Comparison of ENCODE assay signal across 27 cellular contexts in the genomic region with DNA sequence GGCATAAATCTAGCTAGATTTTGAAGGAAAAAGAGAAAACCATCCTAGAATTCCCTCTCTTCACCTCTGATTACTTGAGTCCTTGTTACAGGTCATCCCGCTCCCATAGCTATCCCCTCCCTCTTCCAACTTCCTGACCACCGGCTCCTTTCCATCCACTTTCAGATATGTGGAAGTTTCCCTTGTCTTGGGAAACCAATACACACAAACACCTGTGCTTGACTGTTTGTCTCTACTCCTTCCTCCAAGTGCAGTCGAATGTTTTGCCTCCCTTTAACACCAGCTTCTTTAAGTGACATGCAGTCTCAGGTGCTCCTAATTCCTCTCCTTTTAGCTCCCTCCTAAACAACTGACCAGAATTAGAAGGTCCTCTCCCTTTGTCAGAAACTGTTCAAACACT.
DNase-seq lines count a peak whose midpoint lies in the region; ATAC-seq, FAIRE-seq and TF ChIP-seq lines count a peak whose summit lies in the region.
"Had no signal": no experiment of that assay in that cellular context is flagged by ENCODE, and none has a peak within 500 bp of the region (broad histone marks: within the 10 kb centered on the region; RNA-seq: fewer than 3 reads in every experiment).

No MANE protein-coding gene starts in this region.

- TF ChIP-seq CTCF in body of pancreas (IDR thresholded peaks at IDR 0.05) = no peak
- TF ChIP-seq CTCF in pancreas (IDR thresholded peaks at IDR 0.05) = no peak
- no peak for TF ChIP-seq CTCF in HFFc6 (IDR thresholded peaks at IDR 0.05)

- 26 to 30% methylated on average over 3 of the region's 3 CpGs for WGBS in body of pancreas, 2 donors
- 30 to 38% methylated on average over 3 of the region's 3 CpGs for WGBS in pancreas, 2 donors

- peaks cover 8% of the 10 kb centered on the region for H3K9me3 Mint-ChIP-seq in HFFc6
- H3K9me3 Mint-ChIP-seq: CD14-positive monocyte; CD8-positive, alpha-beta memory T cell had no signal

- H3K36me3 ChIP-seq in body of pancreas (replicated peaks in 1 of 2; ENCODE audit: insufficient read depth in 1 of 2, low read depth in 2 of 2) = no peaks in the 10 kb centered on the region
- H3K36me3 ChIP-seq in pancreas = no peaks in the 10 kb centered on the region
- H3K36me3 ChIP-seq: BE2C, BLaER1 had no signal

- H3K4me3 ChIP-seq in body of pancreas (no peak overlapping the region), pancreas (no peak overlapping the region)
- H3K4me3 ChIP-seq: BLaER1, GM12878 had no signal

- peaks cover 32% of the 10 kb centered on the region for H3K4me1 ChIP-seq in body of pancreas
- H3K4me1 ChIP-seq in pancreas = peaks cover 24 to 34% (median 24%) of the 10 kb centered on the region in 3 donors
- H3K4me1 ChIP-seq: BE2C, BLaER1 had no signal

- ATAC-seq in body of pancreas (peak; percentile 65), pancreas (peak; percentile 25 to 66 (median 57)), GM18858 (IDR thresholded peaks at IDR 0.05; ENCODE audit: unreplicated experiment) (no peak), GM21737 (IDR thresholded peaks at IDR 0.05; ENCODE audit: unreplicated experiment) (no peak)
- ATAC-seq: GM12878 had no signal

- intact Hi-C loops in body of pancreas (cut with DNase I) = no loop called here
- intact Hi-C loops in pancreas (cut with DNase I) = no loop called here

- H3K27ac Mint-ChIP-seq in HFFc6 = no peak overlapping the region
- H3K27ac Mint-ChIP-seq: CD14-positive monocyte; CD4-positive, CD25-positive, alpha-beta regulatory T cell; CD8-positive, alpha-beta memory T cell had no signal

- H3K27ac ChIP-seq in body of pancreas = peak overlapping the region in 1 of 4 donors; percentile 30
- peak overlapping the region in 1 of 4 donors; percentile 14 for H3K27ac ChIP-seq in pancreas
- H3K27ac ChIP-seq: BLaER1 had no signal

- no peaks in the 10 kb centered on the region for H3K4me1 Mint-ChIP-seq in HFFc6 (ENCODE audit: low read depth)
- H3K4me1 Mint-ChIP-seq: CD4-positive, alpha-beta memory T cell; CD8-positive, alpha-beta memory T cell had no signal

- no peaks in the 10 kb centered on the region for H3K27me3 ChIP-seq in body of pancreas
- no peaks in the 10 kb centered on the region for H3K27me3 ChIP-seq in pancreas
- H3K27me3 ChIP-seq: BE2C, BLaER1 had no signal

- no peaks in the 10 kb centered on the region for H3K36me3 Mint-ChIP-seq in HFFc6 (ENCODE audit: low read depth)
- H3K36me3 Mint-ChIP-seq: CD14-positive monocyte; CD4-positive, alpha-beta memory T cell; CD4-positive, CD25-positive, alpha-beta regulatory T cell; CD8-positive, alpha-beta memory T cell had no signal

- DNase-seq in body of pancreas (peak in 3 of 4 donors; percentile 16 to 53 (median 25)), pancreas (peak in 1 of 6 donors; percentile 23), HFFc6 (no peak)
- DNase-seq: 8988T; ACHN; BE2C; C1 segment of cervical spinal cord; CD4-positive, alpha-beta memory T cell; CD4-positive, CD25-positive, alpha-beta regulatory T cell; CD8-positive, alpha-beta memory T cell; COR-L47; DMS 273 treated with DMSO at 0.1 percent for 48 hours; DMS153; DMS53; DMS79; DND-41; EL; GDM1 had no signal

- H3K4me3 Mint-ChIP-seq in HFFc6 = no peak overlapping the region
- H3K4me3 Mint-ChIP-seq: CD14-positive monocyte; CD4-positive, alpha-beta memory T cell; CD4-positive, CD25-positive, alpha-beta regulatory T cell; CD8-positive, alpha-beta memory T cell had no signal

- no peak for FAIRE-seq in pancreas (lab: Jason Lieb, UNC)
- FAIRE-seq: A204.1, GM12878, GM12892, GM18507, GM19239 had no signal

- H3K27me3 Mint-ChIP-seq in HFFc6 (ENCODE audit: insufficient read depth) = peaks cover 2% of the 10 kb centered on the region; the same call in 1 of the 2 replicates
- H3K27me3 Mint-ChIP-seq: CD4-positive, CD25-positive, alpha-beta regulatory T cell had no signal

- TF ChIP-seq POLR2A in body of pancreas (IDR thresholded peaks at IDR 0.05) = no peak

- H3K9me3 ChIP-seq in body of pancreas (no peaks in the 10 kb centered on the region), pancreas (no peaks in the 10 kb centered on the region)
- H3K9me3 ChIP-seq: BE2C, BLaER1 had no signal

Comparison
In these comparisons a context has a peak if more than half of its experiments do, and no peak if none do; other contexts are left out.
1. ATAC-seq: peak in body of pancreas (single experiment) and pancreas (4 of 4); none in GM18858 (single experiment) and GM21737 (single experiment).